Comparison of ENCODE assay signal across 8 cellular contexts in the genomic region with DNA sequence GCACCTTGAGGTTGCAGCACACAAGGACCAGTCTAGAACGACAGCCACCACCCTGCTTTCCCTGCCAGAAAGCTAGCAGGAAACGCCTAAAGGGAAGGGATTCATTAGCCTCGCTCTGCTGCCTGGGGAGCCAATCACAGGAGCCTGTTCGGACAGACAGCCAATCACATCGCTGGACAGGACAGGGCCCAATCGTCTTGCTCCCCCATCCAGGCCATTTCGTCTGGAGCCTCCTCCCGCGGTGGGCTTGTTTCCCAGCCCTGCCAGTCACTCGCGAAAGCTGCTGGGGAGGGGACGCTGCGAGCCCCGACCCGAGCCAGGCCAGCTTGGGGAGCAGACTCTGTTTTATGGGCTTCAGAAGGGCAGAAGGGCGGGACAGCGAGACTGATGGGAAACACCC.
DNase-seq lines count a peak whose midpoint lies in the region; ATAC-seq, FAIRE-seq and TF ChIP-seq lines count a peak whose summit lies in the region.

No MANE protein-coding gene starts in this region.

- H3K27ac ChIP-seq in kidney (ENCODE audit: low read depth in 2 of 2, low read length in 2 of 2): no peak overlapping the region
- H3K27ac ChIP-seq in stomach smooth muscle (ENCODE audit: low read length): peak overlapping the region; percentile 24

- H3K4me1 ChIP-seq in kidney (ENCODE audit: control insufficient read depth in 1 of 2, insufficient read depth in 1 of 2, low read depth in 1 of 2, low read length in 2 of 2): peaks cover 0 to 4% of the 10 kb centered on the region in 2 donors
- peaks cover 16% of the 10 kb centered on the region for H3K4me1 ChIP-seq in stomach smooth muscle (ENCODE audit: control insufficient read depth, insufficient read depth, low read length)

- no peaks in the 10 kb centered on the region for H3K9me3 ChIP-seq in kidney (ENCODE audit: control insufficient read depth in 1 of 2, low read length in 2 of 2)
- H3K9me3 ChIP-seq in stomach smooth muscle (ENCODE audit: control insufficient read depth in 2 of 2, low read length in 2 of 2): no peaks in the 10 kb centered on the region

- intact Hi-C loops in kidney (cut with DNase I): no loop called here

- DNase-seq in A172 (ENCODE audit: low spot score) (peak; percentile 83), NCI-H2081 (lab: John Stamatoyannopoulos, UW) (peak; percentile 93 to 99), cerebellar cortex (ENCODE audit: low spot score) (peak; percentile 96), kidney (peak; percentile 88)

- no peak for FAIRE-seq in kidney (lab: Jason Lieb, UNC)

- H3K36me3 ChIP-seq in kidney (ENCODE audit: control insufficient read depth in 1 of 2, insufficient read depth in 2 of 2, low read length in 2 of 2): no peaks in the 10 kb centered on the region
- no peaks in the 10 kb centered on the region for H3K36me3 ChIP-seq in stomach smooth muscle (ENCODE audit: control insufficient read depth in 2 of 2, insufficient read depth in 2 of 2, low read length in 2 of 2)

- no peak for TF ChIP-seq CTCF in kidney (IDR thresholded peaks at IDR 0.05; ENCODE audit: borderline replicate concordance, extremely low read depth, insufficient read depth)

- ATAC-seq in GM18517 (IDR thresholded peaks at IDR 0.05; ENCODE audit: unreplicated experiment) (no peak), HG03520 (IDR thresholded peaks at IDR 0.05; ENCODE audit: unreplicated experiment) (no peak), GM21576 (IDR thresholded peaks at IDR 0.05; ENCODE audit: unreplicated experiment) (no peak)

- peak overlapping the region; percentile 58 to 59 for H3K4me3 ChIP-seq in kidney (ENCODE audit: low read length in 2 of 2)
- H3K4me3 ChIP-seq in stomach smooth muscle (ENCODE audit: low read length in 2 of 2): peak overlapping the region; percentile 63 to 80

- no peaks in the 10 kb centered on the region for H3K27me3 ChIP-seq in stomach smooth muscle (ENCODE audit: control insufficient read depth in 1 of 2, insufficient read depth in 2 of 2, low read length in 2 of 2)

- H3K9ac ChIP-seq in kidney (ENCODE audit: low read length in 2 of 2) (no peak overlapping the region), stomach smooth muscle (ENCODE audit: low read length in 2 of 2) (peak overlapping the region; percentile 36 to 66)

Comparison
In these comparisons a context has a peak if more than half of its experiments do, and no peak if none do; other contexts are left out.
1. H3K9ac ChIP-seq: peak in stomach smooth muscle (2 of 2); none in kidney (0 of 2).
2. Peak in every context shown above with its lines, with median percentiles within 50 percentile points of each other: DNase-seq.